8 cellular contexts compared by ENCODE assay signal in the genomic region with DNA sequence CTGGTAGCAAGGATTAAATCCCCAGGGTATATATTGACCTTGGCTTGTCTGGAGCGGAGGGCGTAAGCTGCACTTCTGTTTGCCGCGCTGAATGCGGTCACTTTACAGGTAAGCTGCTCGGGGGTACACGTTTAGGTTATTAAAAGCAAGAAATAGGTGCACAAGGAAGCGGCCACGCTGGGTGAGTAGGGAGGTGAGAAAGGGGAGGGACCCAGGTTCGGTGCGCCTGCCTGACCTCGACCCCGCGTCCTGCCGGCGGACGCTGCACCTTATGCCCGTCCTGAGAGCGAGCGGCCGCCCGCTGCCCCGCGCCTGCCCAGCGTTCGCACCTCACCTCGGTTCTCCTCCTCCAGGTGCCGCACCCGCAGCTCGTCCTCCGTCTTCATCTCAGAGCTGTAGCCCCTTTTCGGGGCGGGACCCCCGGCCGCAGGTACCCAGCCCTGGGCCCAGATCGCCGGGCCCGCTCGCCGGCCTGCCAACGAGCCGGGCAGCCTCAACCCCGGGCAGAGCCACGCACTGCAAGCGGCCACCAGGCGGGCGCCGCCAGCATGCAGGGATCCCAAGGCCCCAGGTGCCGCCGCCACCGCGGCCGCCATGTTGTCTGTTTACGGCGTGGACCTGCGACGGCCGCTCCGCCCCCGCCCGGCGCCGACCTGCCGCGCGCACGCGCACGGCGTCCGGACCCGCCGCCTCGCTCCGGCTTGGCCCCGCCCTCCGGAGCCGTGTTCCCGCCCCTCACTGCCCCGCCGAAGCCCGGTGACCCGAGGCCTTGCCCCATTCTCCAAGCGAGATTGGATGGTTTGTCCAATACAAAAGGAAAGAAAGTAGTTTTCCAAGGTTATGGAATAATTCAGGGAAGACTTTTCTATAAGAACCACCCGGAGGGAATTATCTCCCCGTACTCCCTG. TPM values are rescaled to one million over a fixed set of nuclear protein-coding genes. Genes with fewer than 3 reads are reported as not detected.
DNase-seq lines count a peak whose midpoint lies in the region; ATAC-seq and TF ChIP-seq lines count a peak whose summit lies in the region.

A gene with protein sequence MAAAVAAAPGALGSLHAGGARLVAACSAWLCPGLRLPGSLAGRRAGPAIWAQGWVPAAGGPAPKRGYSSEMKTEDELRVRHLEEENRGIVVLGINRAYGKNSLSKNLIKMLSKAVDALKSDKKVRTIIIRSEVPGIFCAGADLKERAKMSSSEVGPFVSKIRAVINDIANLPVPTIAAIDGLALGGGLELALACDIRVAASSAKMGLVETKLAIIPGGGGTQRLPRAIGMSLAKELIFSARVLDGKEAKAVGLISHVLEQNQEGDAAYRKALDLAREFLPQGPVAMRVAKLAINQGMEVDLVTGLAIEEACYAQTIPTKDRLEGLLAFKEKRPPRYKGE (minus strand): TSS at position 625 of the 908 bp plus-strand sequence. CDS start 29 bp downstream, at position 596.

- ATAC-seq in GM23338 (peak; percentile 85), Right ventricle myocardium superior (ENCODE audit: poor library complexity) (peak; percentile 100)

- H2BK12ac ChIP-seq in trophoblast cell (ENCODE audit: low read length): no peak within 1 kb of the TSS

- WGBS in trophoblast cell (ENCODE audit: extremely low coverage, insufficient coverage, insufficient read length): no CpG with 5 or more reads among the region's 86 CpGs

- H3K9me2 ChIP-seq in GM23338 (ENCODE audit: insufficient read depth): 0 out of 2 replicates have a peak, but pooled peaks cover 3% of the 10 kb centered on the region

- H3K4me3 ChIP-seq in GM23338 (peak within 1 kb of the TSS; percentile 79), trophoblast cell (ENCODE audit: low read depth, low read length) (peak within 1 kb of the TSS; percentile 99), tibial artery (peak within 1 kb of the TSS; percentile 90)

- intact Hi-C loops in Right ventricle myocardium superior (cut with DNase I) (no loop called here), tibial artery (cut with DNase I; ENCODE audit: low total_unique reads) (loop anchor here (5.0 kb wide), 1 partner anchor 66 kb away; no protein-coding TSS in a partner anchor)

- peak within 1 kb of the TSS; percentile 87 for H4K12ac ChIP-seq in trophoblast cell (ENCODE audit: low read depth, low read length)

- H3F3A ChIP-seq in GM23338 (replicated peaks; ENCODE audit: low read depth): no peaks in the 10 kb centered on the region

- peak within 1 kb of the TSS; percentile 59 for H4K91ac ChIP-seq in trophoblast cell (ENCODE audit: low read depth, low read length)

- peaks cover 4% of the 10 kb centered on the region for H3K9me3 ChIP-seq in trophoblast cell (ENCODE audit: insufficient read depth, low read depth, low read length)
- no peaks in the 10 kb centered on the region for H3K9me3 ChIP-seq in tibial artery

- H3K18ac ChIP-seq in trophoblast cell (ENCODE audit: low read length): peak within 1 kb of the TSS; percentile 94

- peak within 1 kb of the TSS; percentile 52 for H2AK5ac ChIP-seq in trophoblast cell (ENCODE audit: low read length)

- H3K36me3 ChIP-seq in GM23338 (ENCODE audit: insufficient read depth): peaks cover 3% of the 10 kb centered on the region
- H3K36me3 ChIP-seq in trophoblast cell (ENCODE audit: control insufficient read depth in 1 of 2, insufficient read depth in 2 of 2, low read length in 2 of 2): no peaks in the 10 kb centered on the region
- no peaks in the 10 kb centered on the region for H3K36me3 ChIP-seq in tibial artery

- H2BK5ac ChIP-seq in trophoblast cell (ENCODE audit: low read depth, low read length, poor library complexity): peak within 1 kb of the TSS; percentile 52

- H3K27ac Mint-ChIP-seq in GM23338: peak within 1 kb of the TSS; percentile 98

- peak within 1 kb of the TSS; percentile 95 for H4K8ac ChIP-seq in trophoblast cell (ENCODE audit: low read depth, low read length)

- peak within 1 kb of the TSS; percentile 75 for H3K14ac ChIP-seq in trophoblast cell (ENCODE audit: low read length)

- H3K79me1 ChIP-seq in trophoblast cell (ENCODE audit: low read length): peaks cover 6% of the 10 kb centered on the region

- peak within 1 kb of the TSS; percentile 98 for H3K4me3 Mint-ChIP-seq in GM23338

- peak within 1 kb of the TSS; percentile 31 for H3K4ac ChIP-seq in trophoblast cell (ENCODE audit: low read depth, low read length)

- peak within 1 kb of the TSS; percentile 84 for H3K9ac ChIP-seq in trophoblast cell (ENCODE audit: low read length)

- no peak within 1 kb of the TSS for H3K23ac ChIP-seq in trophoblast cell (ENCODE audit: low read length)

- DNase-seq in GM03348 (ENCODE audit: low spot score) (peak; percentile 99), GM23338 (ENCODE audit: low spot score) (peak; percentile 89), LHCN-M2 (ENCODE audit: low read depth) (peak; percentile 65), SW480 (ENCODE audit: low spot score) (peak; percentile 79), Right ventricle myocardium superior (peak; percentile 92), trophoblast cell (peak; percentile 82 to 93), tibial artery (peak; percentile 71 to 92)
- peak; percentile 68 for DNase-seq in activated naive CD8-positive, alpha-beta T cell treated with anti-CD3 and anti-CD28 coated beads, Interleukin-2, amount 50 U/mL, for 16 hours (ENCODE audit: low read depth, low spot score)

- H3K9me3 Mint-ChIP-seq in GM23338: peaks cover 11% of the 10 kb centered on the region

- peaks cover 19% of the 10 kb centered on the region for H3K36me3 Mint-ChIP-seq in GM23338 (ENCODE audit: low read depth)

- peaks cover 28% of the 10 kb centered on the region for H4K20me1 ChIP-seq in GM23338 (replicated peaks; ENCODE audit: insufficient read depth)

- H3K27ac ChIP-seq in GM23338 (ENCODE audit: low read depth) (peak within 1 kb of the TSS; percentile 88), trophoblast cell (ENCODE audit: low read depth, low read length) (peak within 1 kb of the TSS; percentile 40), tibial artery (peak within 1 kb of the TSS; percentile 87 to 94)

- peaks cover 18% of the 10 kb centered on the region for H3K4me1 ChIP-seq in GM23338 (ENCODE audit: insufficient read depth)
- H3K4me1 ChIP-seq in trophoblast cell (ENCODE audit: control insufficient read depth in 1 of 2, insufficient read depth in 2 of 2, low read length in 2 of 2): peaks cover 3 to 4% of the 10 kb centered on the region in 2 experiments
- peaks cover 0 to 31% (median 20%) of the 10 kb centered on the region in 4 donors for H3K4me1 ChIP-seq in tibial artery

- peaks cover 41% of the 10 kb centered on the region for H3K79me2 ChIP-seq in GM23338 (replicated peaks; ENCODE audit: insufficient read depth)
- peaks cover 4% of the 10 kb centered on the region for H3K79me2 ChIP-seq in trophoblast cell (ENCODE audit: control insufficient read depth, insufficient read depth, low read length, poor library complexity)

- H3K27me3 Mint-ChIP-seq in GM23338 (ENCODE audit: insufficient read depth, low read depth, poor library complexity): peaks cover 12% of the 10 kb centered on the region

- no peaks in the 10 kb centered on the region for H3K27me3 ChIP-seq in GM23338 (ENCODE audit: insufficient read depth)
- H3K27me3 ChIP-seq in trophoblast cell (ENCODE audit: insufficient read depth, low read length): no peaks in the 10 kb centered on the region
- H3K27me3 ChIP-seq in tibial artery: no peaks in the 10 kb centered on the region

- TF ChIP-seq CTCF in GM23338 (conservative IDR thresholded peaks at IDR 0.05; ENCODE audit: low read depth in 2 of 2): no peak
- TF ChIP-seq CTCF in tibial artery (IDR thresholded peaks at IDR 0.05): no peak

- H2AFZ ChIP-seq in GM23338 (peak within 1 kb of the TSS; percentile 98), trophoblast cell (ENCODE audit: insufficient read depth, low read length, poor library complexity) (peak within 1 kb of the TSS; percentile 98)

- peak within 1 kb of the TSS; percentile 89 for H2BK120ac ChIP-seq in trophoblast cell (ENCODE audit: insufficient read depth, low read length, poor library complexity)

- H3K4me1 Mint-ChIP-seq in GM23338: peaks cover 25% of the 10 kb centered on the region

- H3K4me2 ChIP-seq in GM23338 (peak within 1 kb of the TSS; percentile 81), trophoblast cell (ENCODE audit: low read length) (peak within 1 kb of the TSS; percentile 97)

TF ChIP-seq in GM23338, 12 proteins besides CTCF, POLR2A, EP300 and RAD21:
- TF ChIP-seq NANOG (IDR thresholded peaks at IDR 0.05; ENCODE audit: borderline replicate concordance) (no peak), EZH2 (IDR thresholded peaks at IDR 0.05; ENCODE audit: low read depth, unreplicated experiment) (no peak), STAT1 (IDR thresholded peaks at IDR 0.05; ENCODE audit: unreplicated experiment) (no peak), POLR2AphosphoS5 (IDR thresholded peaks at IDR 0.05; ENCODE audit: low read depth) (peak; percentile 51), ZNF331 (CRISPR knock-in tag; IDR thresholded peaks at IDR 0.05; ENCODE audit: low read depth) (no peak), CREB1 (CRISPR knock-in tag; IDR thresholded peaks at IDR 0.05; ENCODE audit: low read depth) (peak; percentile 55; the same call in 1 of the 2 replicates)
- TF ChIP-seq, protein P1, sequence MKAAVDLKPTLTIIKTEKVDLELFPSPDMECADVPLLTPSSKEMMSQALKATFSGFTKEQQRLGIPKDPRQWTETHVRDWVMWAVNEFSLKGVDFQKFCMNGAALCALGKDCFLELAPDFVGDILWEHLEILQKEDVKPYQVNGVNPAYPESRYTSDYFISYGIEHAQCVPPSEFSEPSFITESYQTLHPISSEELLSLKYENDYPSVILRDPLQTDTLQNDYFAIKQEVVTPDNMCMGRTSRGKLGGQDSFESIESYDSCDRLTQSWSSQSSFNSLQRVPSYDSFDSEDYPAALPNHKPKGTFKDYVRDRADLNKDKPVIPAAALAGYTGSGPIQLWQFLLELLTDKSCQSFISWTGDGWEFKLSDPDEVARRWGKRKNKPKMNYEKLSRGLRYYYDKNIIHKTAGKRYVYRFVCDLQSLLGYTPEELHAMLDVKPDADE (IDR thresholded peaks at IDR 0.05): no peak

RNA-seq across cellular contexts. Expression of the gene that starts here (rescaled TPM):
- 28.8 and 38.6 TPM in 2 replicates for total RNA-seq in GM23338 (2014; rRNA removed; shearing (Covaris generic))
- polyA plus RNA-seq in GM23338 (2016; fragmentation: Nextera tagmentation; extraction: Ambion mirVana): 34.2 and 44.5 TPM in 2 replicates
- total RNA-seq in LHCN-M2 (2014; rRNA removed) (10.6 and 11.5 TPM in 2 replicates), Right ventricle myocardium superior (38.5 TPM)
- 3.4 TPM for polyA plus RNA-seq in LHCN-M2 (2012)
- 12.1 and 12.3 TPM in 2 replicates for polyA plus RNA-seq in trophoblast cell (2013)

Comparison
In these comparisons a context has a peak if more than half of its experiments do, and no peak if none do; other contexts are left out.
1. Peak in every context shown above with its lines: DNase-seq, ATAC-seq, H3K4me3 ChIP-seq and H3K27ac ChIP-seq.
2. H3K27ac ChIP-seq: peak in every context shown above with its lines; median percentile 90 in tibial artery; 88 in GM23338; 40 in trophoblast cell.